In the genomic region with DNA sequence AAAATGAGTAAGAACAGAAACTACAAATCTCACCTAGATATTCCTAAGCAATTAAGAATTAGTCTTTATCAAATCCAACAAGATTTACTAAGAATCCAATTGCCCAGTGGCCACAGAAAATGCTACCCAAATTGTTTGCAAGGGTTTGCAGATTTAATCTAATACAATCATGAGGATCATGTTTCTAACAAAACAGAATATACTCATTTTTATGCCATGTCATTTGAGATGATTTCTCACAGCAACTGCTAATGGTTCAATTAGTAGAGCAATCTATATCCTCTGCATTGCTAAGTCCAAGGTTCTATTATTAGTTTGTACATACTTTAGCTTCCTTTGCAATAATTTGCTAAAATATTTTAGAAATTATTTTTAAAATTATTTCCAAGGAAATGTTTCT, we compare ENCODE assay signal across 17 cellular contexts.
"Had no signal": no experiment of that assay in that cellular context is flagged by ENCODE, and none has a peak within 500 bp of the region (broad histone marks: within the 10 kb centered on the region; RNA-seq: fewer than 3 reads in every experiment).

No MANE protein-coding gene starts in this region.

- H3K9me3 Mint-ChIP-seq: immature natural killer cell; naive B cell; nephron; neural progenitor cell; stimulated activated effector memory CD8-positive, alpha-beta T cell treated with anti-CD3 and anti-CD28 coated beads, Interleukin-12 subunit alpha, Interleukin-12 subunit beta, amount 100 ng/mL, for 72 hours had no signal

- H3K4me3 Mint-ChIP-seq: immature natural killer cell; naive B cell; nephron; neural progenitor cell; stimulated activated effector memory CD8-positive, alpha-beta T cell treated with anti-CD3 and anti-CD28 coated beads, Interleukin-12 subunit alpha, Interleukin-12 subunit beta, amount 100 ng/mL, for 72 hours had no signal

- DNase-seq: dorsolateral prefrontal cortex; effector CD4-positive, alpha-beta T cell; hypothalamus; immature natural killer cell; islet precursor cell; left ventricle myocardium superior; lower lobe of right lung; naive B cell; stimulated activated CD4-positive, alpha-beta T cell treated with anti-CD3 and anti-CD28 coated beads, Interleukin-2, amount 100 ng/mL, for 24 hours; stimulated activated CD4-positive, alpha-beta T cell treated with anti-CD3 and anti-CD28 coated beads, Interleukin-4, amount 100 ng/mL, for 24 hours; stimulated activated naive CD4-positive, alpha-beta T cell treated with Interleukin-2 at 50 U/mL for 16 hours; stomach; thyroid gland; trophoblast cell had no signal

- H3K4me1 Mint-ChIP-seq: nephron, neural progenitor cell had no signal

- H3K27ac Mint-ChIP-seq: naive B cell; nephron; neural progenitor cell; stimulated activated effector memory CD8-positive, alpha-beta T cell treated with anti-CD3 and anti-CD28 coated beads, Interleukin-12 subunit alpha, Interleukin-12 subunit beta, amount 100 ng/mL, for 72 hours had no signal

- H3K27me3 Mint-ChIP-seq: naive B cell had no signal
